ENCODE assay signal across 11 cellular contexts in the genomic region with DNA sequence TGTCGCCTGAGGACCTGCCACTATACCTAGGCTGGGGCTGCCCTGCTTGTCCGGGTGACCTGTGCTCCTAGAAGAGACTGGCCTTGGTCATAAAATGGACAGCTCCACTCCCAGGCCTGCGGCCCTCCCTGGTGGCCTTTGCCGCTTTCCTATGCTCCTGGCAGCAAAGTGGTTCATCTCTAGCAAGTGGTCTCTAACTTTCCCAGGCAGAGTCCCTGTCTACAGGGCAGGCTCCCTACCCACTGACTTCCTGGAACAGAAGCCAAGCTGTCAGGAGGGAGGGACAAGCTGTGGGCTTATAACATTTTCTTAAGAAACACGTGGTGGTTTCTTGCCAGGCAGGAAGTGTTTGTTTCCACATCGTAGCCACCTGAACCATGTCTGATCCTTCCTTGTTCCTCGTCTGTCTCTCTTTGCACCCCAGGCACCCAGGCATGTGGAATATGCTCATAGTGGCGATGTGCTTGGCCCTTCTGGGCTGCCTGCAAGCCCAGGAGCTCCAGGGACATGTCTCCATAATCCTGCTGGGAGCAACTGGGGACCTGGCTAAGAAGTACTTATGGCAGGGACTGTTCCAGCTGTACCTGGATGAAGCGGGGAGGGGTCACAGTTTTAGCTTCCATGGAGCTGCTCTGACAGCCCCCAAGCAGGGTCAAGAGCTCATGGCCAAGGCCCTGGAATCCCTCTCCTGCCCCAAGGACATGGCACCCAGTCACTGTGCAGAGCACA. TPM values are rescaled to one million over a fixed set of nuclear protein-coding genes. Genes with fewer than 3 reads are reported as not detected.
DNase-seq lines count a peak whose midpoint lies in the region; ATAC-seq, FAIRE-seq and TF ChIP-seq lines count a peak whose summit lies in the region.
"Had no signal": no experiment of that assay in that cellular context is flagged by ENCODE, and none has a peak within 500 bp of the region (broad histone marks: within the 10 kb centered on the region; RNA-seq: fewer than 3 reads in every experiment).

No MANE protein-coding gene starts in this region.

- no TSS peak for BruUV-seq in K562 (replicated peaks; lab: Mats Ljungman, UMichigan)

- POLR2A ChIA-PET in K562 (lab: Yijun Ruan, JAX), result interaction anchor here (0.5 to 2.5 kb wide), 4 partner anchors 10 to 73 kb away, joined by 3 to 13 read pairs (median 4); partner anchors contain the start of gene H6PD

- intact Hi-C loops in K562 (cut with micrococcal nuclease), result no loop called here

- peaks cover 21% of the 10 kb centered on the region for H3K4me1 Mint-ChIP-seq in stimulated activated naive CD8-positive, alpha-beta T cell treated with anti-CD3 and anti-CD28 coated beads, Interleukin-15, Interleukin-2, amounts not matched to agents 100 ng/mL and 50 ng/mL, for 24 hours (ENCODE audit: low read depth)
- peaks cover 37% of the 10 kb centered on the region for H3K4me1 Mint-ChIP-seq in stimulated activated naive CD8-positive, alpha-beta T cell treated with anti-CD3 and anti-CD28 coated beads, Interleukin-15, amount 100 ng/mL, for 72 hours

- no peak overlapping the region for H3K4ac ChIP-seq in mesenchymal stem cell (ENCODE audit: low read depth in 1 of 2, low read length in 2 of 2)

- DNase-seq in stimulated activated naive CD8-positive, alpha-beta T cell treated with anti-CD3 and anti-CD28 coated beads, Interleukin-15, amount 100 ng/mL, for 72 hours, result no peak
- DNase-seq in K562 (ENCODE audit: extremely low read depth in 1 of 4, low spot score in 3 of 4) (no peak), mesenchymal stem cell (peak; percentile 77), DMS 273 (lab: John Stamatoyannopoulos, UW; ENCODE audit: unreplicated experiment) (no peak), RCC 7860 (ENCODE audit: low spot score) (no peak)
- DNase-seq: CD4-positive, alpha-beta memory T cell; KG1; NCI-H446 had no signal

- H2BK15ac ChIP-seq in mesenchymal stem cell (ENCODE audit: low read depth, poor library complexity, severe bottlenecking), result no peak overlapping the region

- H3K14ac ChIP-seq in mesenchymal stem cell (ENCODE audit: low read length in 2 of 2), result no peak overlapping the region

- no peaks in the 10 kb centered on the region for H3K36me3 Mint-ChIP-seq in stimulated activated naive CD8-positive, alpha-beta T cell treated with anti-CD3 and anti-CD28 coated beads, Interleukin-15, Interleukin-2, amounts not matched to agents 100 ng/mL and 50 ng/mL, for 24 hours (ENCODE audit: low read depth)

- peaks cover 25% of the 10 kb centered on the region for H3K79me1 ChIP-seq in mesenchymal stem cell (replicated peaks; ENCODE audit: low read length, poor library complexity, severe bottlenecking)

- no peaks in the 10 kb centered on the region for H3K36me3 ChIP-seq in K562 (ENCODE audit: control insufficient read depth, insufficient read depth, low read length)
- peaks cover 40 to 58% of the 10 kb centered on the region in 2 experiments for H3K36me3 ChIP-seq in mesenchymal stem cell (ENCODE audit: control insufficient read depth in 1 of 2, insufficient read depth in 2 of 2, low read depth in 1 of 2, low read length in 2 of 2)

- H3K9me3 ChIP-seq in K562 (replicated peaks; ENCODE audit: control insufficient read depth, insufficient read depth, low read depth, low read length) (no peaks in the 10 kb centered on the region), mesenchymal stem cell (ENCODE audit: control insufficient read depth, low read length) (no peaks in the 10 kb centered on the region)

- peaks cover 24% of the 10 kb centered on the region; the same call in 1 of the 2 replicates for H4K20me1 ChIP-seq in K562 (replicated peaks; ENCODE audit: control insufficient read depth, insufficient read depth, low read length)

- FAIRE-seq in K562 (lab: Jason Lieb, UNC) (peak; percentile 52), RCC 7860 (lab: Jason Lieb, UNC) (no peak)

- H3K9me1 ChIP-seq in K562 (ENCODE audit: control insufficient read depth, insufficient read depth, low read length), result no peaks in the 10 kb centered on the region

- in situ Hi-C loops in K562 (cut with MboI), result no loop called here

- peak overlapping the region; percentile 69 for H3K27ac Mint-ChIP-seq in stimulated activated naive CD8-positive, alpha-beta T cell treated with anti-CD3 and anti-CD28 coated beads, Interleukin-15, Interleukin-2, amounts not matched to agents 100 ng/mL and 50 ng/mL, for 24 hours
- peak overlapping the region in 1 of 2 donors; percentile 10 for H3K27ac Mint-ChIP-seq in stimulated activated naive CD8-positive, alpha-beta T cell treated with anti-CD3 and anti-CD28 coated beads, Interleukin-15, amount 100 ng/mL, for 72 hours

- no peak for TF ChIP-seq EP300 in K562 (IDR thresholded peaks at IDR 0.05; ENCODE audit: low read length)

- no peak overlapping the region for H2AK5ac ChIP-seq in mesenchymal stem cell (ENCODE audit: low read length, severe bottlenecking)

- peaks cover 10 to 68% of the 10 kb centered on the region in 2 experiments; a peak in 4 of 5 replicates for H3K27me3 ChIP-seq in K562 (ENCODE audit: control insufficient read depth in 2 of 2, insufficient read depth in 2 of 2, low read length in 2 of 2)
- no peaks in the 10 kb centered on the region for H3K27me3 ChIP-seq in mesenchymal stem cell (ENCODE audit: control insufficient read depth in 1 of 2, insufficient read depth in 1 of 2, low read length in 2 of 2)

- no peak for ATAC-seq in stimulated activated naive CD8-positive, alpha-beta T cell treated with anti-CD3 and anti-CD28 coated beads, Interleukin-15, amount 100 ng/mL, for 72 hours
- ATAC-seq in K562 (no peak), GM18868 (IDR thresholded peaks at IDR 0.05; ENCODE audit: unreplicated experiment) (no peak), GM21526 (IDR thresholded peaks at IDR 0.05; ENCODE audit: low FRiP score, unreplicated experiment) (no peak)

- H4K91ac ChIP-seq in mesenchymal stem cell (ENCODE audit: low read length), result no peak overlapping the region

- H3K18ac ChIP-seq in mesenchymal stem cell (ENCODE audit: low read depth in 1 of 2, low read length in 2 of 2), result peak overlapping the region in 1 of 2 experiments; percentile 14

- H4K8ac ChIP-seq in mesenchymal stem cell (ENCODE audit: low read length), result no peak overlapping the region

- no peaks in the 10 kb centered on the region for H3K27me3 Mint-ChIP-seq in stimulated activated naive CD8-positive, alpha-beta T cell treated with anti-CD3 and anti-CD28 coated beads, Interleukin-15, Interleukin-2, amounts not matched to agents 100 ng/mL and 50 ng/mL, for 24 hours
- H3K27me3 Mint-ChIP-seq in stimulated activated naive CD8-positive, alpha-beta T cell treated with anti-CD3 and anti-CD28 coated beads, Interleukin-15, amount 100 ng/mL, for 72 hours, result no peaks in the 10 kb centered on the region
- H3K27me3 Mint-ChIP-seq: CD4-positive, alpha-beta memory T cell had no signal

- H3K23ac ChIP-seq in mesenchymal stem cell (ENCODE audit: low read length in 2 of 2), result no peak overlapping the region

- H3K9ac ChIP-seq in K562 (ENCODE audit: insufficient read depth in 1 of 2, low read depth in 2 of 2, low read length in 2 of 2) (0 out of 4 replicates have a peak overlapping the region, but pooled peaks of 1 of the 2 experiments have one; percentile 1), mesenchymal stem cell (ENCODE audit: low read length) (no peak overlapping the region)

- H2BK12ac ChIP-seq in mesenchymal stem cell (ENCODE audit: low read length in 2 of 2), result no peak overlapping the region

- no peak overlapping the region for H3K4me3 Mint-ChIP-seq in stimulated activated naive CD8-positive, alpha-beta T cell treated with anti-CD3 and anti-CD28 coated beads, Interleukin-15, Interleukin-2, amounts not matched to agents 100 ng/mL and 50 ng/mL, for 24 hours
- no peak overlapping the region for H3K4me3 Mint-ChIP-seq in stimulated activated naive CD8-positive, alpha-beta T cell treated with anti-CD3 and anti-CD28 coated beads, Interleukin-15, amount 100 ng/mL, for 72 hours

- no peaks in the 10 kb centered on the region for H3K79me2 ChIP-seq in K562 (ENCODE audit: control insufficient read depth, insufficient read depth, low read length)

- TF ChIP-seq RAD21 in K562 (CRISPR knock-in tag; conservative IDR thresholded peaks at IDR 0.05 in 1 of 2, IDR thresholded peaks at IDR 0.05 in 1 of 2), result no peak

- no peak overlapping the region for H2BK5ac ChIP-seq in mesenchymal stem cell (ENCODE audit: low read depth, low read length, poor library complexity, severe bottlenecking)

- peaks cover 0 to 11% of the 10 kb centered on the region in 2 experiments; a peak in 2 of 5 replicates for H3K4me1 ChIP-seq in K562 (replicated peaks in 1 of 2; ENCODE audit: control insufficient read depth in 2 of 2, insufficient read depth in 2 of 2, low read length in 2 of 2)
- H3K4me1 ChIP-seq in mesenchymal stem cell (ENCODE audit: control insufficient read depth, insufficient read depth, low read depth, low read length), result peaks cover 13% of the 10 kb centered on the region

- H3K27ac ChIP-seq in K562 (ENCODE audit: extremely low read depth, low read depth, low read length) (no peak overlapping the region), mesenchymal stem cell (ENCODE audit: low read length, poor library complexity, severe bottlenecking) (no peak overlapping the region)

- H3K9me3 Mint-ChIP-seq in stimulated activated naive CD8-positive, alpha-beta T cell treated with anti-CD3 and anti-CD28 coated beads, Interleukin-15, Interleukin-2, amounts not matched to agents 100 ng/mL and 50 ng/mL, for 24 hours, result no peaks in the 10 kb centered on the region
- no peaks in the 10 kb centered on the region for H3K9me3 Mint-ChIP-seq in stimulated activated naive CD8-positive, alpha-beta T cell treated with anti-CD3 and anti-CD28 coated beads, Interleukin-15, amount 100 ng/mL, for 72 hours
- H3K9me3 Mint-ChIP-seq: CD4-positive, alpha-beta memory T cell had no signal

- H2BK120ac ChIP-seq in mesenchymal stem cell (ENCODE audit: low read depth, low read length), result no peak overlapping the region

- H3K4me3 ChIP-seq in K562 (no peak overlapping the region), mesenchymal stem cell (ENCODE audit: insufficient read depth in 1 of 2, low read depth in 1 of 2, low read length in 2 of 2) (no peak overlapping the region)

- no peak for TF ChIP-seq POLR2A in K562 (conservative IDR thresholded peaks at IDR 0.05)

- no peak for TF ChIP-seq CTCF in K562 (IDR thresholded peaks at IDR 0.05 in 2 of 3, conservative IDR thresholded peaks at IDR 0.05 in 1 of 3; ENCODE audit: insufficient read depth in 2 of 3, low read depth in 1 of 3, low read length in 3 of 3)

- CTCF ChIA-PET in K562 (lab: Yijun Ruan, JAX; ENCODE audit: low intra/inter-chr PET ratio), result no interaction called here

- H2AFZ ChIP-seq in K562 (ENCODE audit: low read depth, low read length), result no peak overlapping the region
- H2AFZ ChIP-seq in mesenchymal stem cell (ENCODE audit: low read depth, low read length), result no peak overlapping the region

- 15% methylated on average over 9 of the region's 9 CpGs for WGBS in K562 (ENCODE audit: insufficient coverage, low coverage, missing lambda C conversion rate)
- WGBS in mesenchymal stem cell, result 78% methylated on average over 9 of the region's 9 CpGs

- H3K4me2 ChIP-seq in K562 (ENCODE audit: insufficient read depth, low read length) (no peak overlapping the region), mesenchymal stem cell (ENCODE audit: low read length, poor library complexity, severe bottlenecking) (no peak overlapping the region)

RNA-seq across cellular contexts. Expression of gene H6PD, which starts 10.1 kb away (rescaled TPM):
- total RNA-seq in K562 (2011; cell fraction: chromatin; rRNA removed; ENCODE audit: low replicate concordance), result 1.6 and 4.4 TPM in 2 replicates
- total RNA-seq in K562 (2011; cell fraction: nucleolus; rRNA removed), result 3.2 and 3.8 TPM in 2 replicates
- total RNA-seq in K562 (2011; cell fraction: nucleoplasm; rRNA removed), result 3.3 and 3.5 TPM in 2 replicates
- total RNA-seq in K562 (2014; rRNA removed) (1.0 and 1.5 TPM in 2 replicates), K562 (2014; rRNA removed; fragmentation: Illumina TruSeq; extraction: Trizol) (0.84 and 1.2 TPM in 2 replicates), K562 (2015; rRNA removed; fragmentation: Illumina TruSeq; extraction: Trizol) (1.5 and 1.7 TPM in 2 replicates), K562 (2021) (1.8 and 2.5 TPM in 2 replicates)
- polyA plus RNA-seq in K562 (2011; rRNA removed) (0.82 and 1.9 TPM in 2 replicates), K562 (2014; fragmentation: Illumina TruSeq; extraction: Trizol) (0.95 and 1.1 TPM in 2 replicates), K562 (2014; fragmentation: Nextera tagmentation; extraction: Ambion mirVana) (under 1 TPM; 0.04 to 0.08 TPM), K562 (2014; rRNA removed) (1.1 and 1.2 TPM in 2 replicates)
- 1.4 and 1.8 TPM in 2 replicates for polyA plus RNA-seq in K562 (2011; cell fraction: cytosol; rRNA removed)
- polyA plus RNA-seq in K562 (2011; cell fraction: nucleus; rRNA removed), result 1.7 and 1.8 TPM in 2 replicates
- 1.5 and 6.3 TPM in 2 replicates for polyA plus RNA-seq in K562 (2012)
- 0.95 and 1.0 TPM in 2 replicates for polyA minus RNA-seq in K562 (2011; rRNA and poly(A)+ RNA removed)
- 1.7 and 2.8 TPM in 2 replicates for polyA minus RNA-seq in K562 (2011; cell fraction: cytosol; rRNA and poly(A)+ RNA removed)
- 0.81 and 1.00 TPM in 2 replicates for polyA minus RNA-seq in K562 (2011; cell fraction: nucleus; rRNA and poly(A)+ RNA removed)
- polyA plus RNA-seq in mesenchymal stem cell (2013, experiment 1 of 2), result 30.1 TPM
- polyA plus RNA-seq in mesenchymal stem cell (2013, experiment 2 of 2), result 29.4 TPM

RNA-seq across cellular contexts. Expression of gene SPSB1, which starts 48.0 kb away (rescaled TPM):
- total RNA-seq in K562 (2011; cell fraction: chromatin; rRNA removed; ENCODE audit: low replicate concordance), result not detected in 2 replicates
- total RNA-seq in K562 (2011; cell fraction: nucleolus; rRNA removed), result 0.33 TPM in 1 of 2 replicates, not detected in the other
- not detected in 2 replicates for total RNA-seq in K562 (2011; cell fraction: nucleoplasm; rRNA removed)
- total RNA-seq in K562 (2014; rRNA removed), result 0.08 TPM in 1 of 2 replicates, not detected in the other
- total RNA-seq in K562 (2014; rRNA removed; fragmentation: Illumina TruSeq; extraction: Trizol), result not detected in 2 replicates
- 0.08 TPM in 1 of 2 replicates, not detected in the other for total RNA-seq in K562 (2015; rRNA removed; fragmentation: Illumina TruSeq; extraction: Trizol)
- 0.22 and 0.35 TPM in 2 replicates for total RNA-seq in K562 (2021)
- polyA plus RNA-seq in K562 (2011; rRNA removed), result 0.09 and 0.14 TPM in 2 replicates
- 0.04 and 0.15 TPM in 2 replicates for polyA plus RNA-seq in K562 (2011; cell fraction: cytosol; rRNA removed)
- polyA plus RNA-seq in K562 (2011; cell fraction: nucleus; rRNA removed), result 0.17 TPM in 1 of 2 replicates, not detected in the other
- polyA plus RNA-seq in K562 (2012), result 0.09 and 0.10 TPM in 2 replicates
- 0.22 TPM in 1 of 2 replicates, not detected in the other for polyA plus RNA-seq in K562 (2014; fragmentation: Illumina TruSeq; extraction: Trizol)
- under 1 TPM in 1 of 2 experiments, not detected in 1; 0.06 TPM for polyA plus RNA-seq in K562 (2014; fragmentation: Nextera tagmentation; extraction: Ambion mirVana)
- polyA plus RNA-seq in K562 (2014; rRNA removed), result 0.65 TPM in 1 of 2 replicates, not detected in the other
- 0.12 TPM in 1 of 2 replicates, not detected in the other for polyA minus RNA-seq in K562 (2011; rRNA and poly(A)+ RNA removed)
- 0.55 TPM in 1 of 2 replicates, not detected in the other for polyA minus RNA-seq in K562 (2011; cell fraction: cytosol; rRNA and poly(A)+ RNA removed)
- polyA minus RNA-seq in K562 (2011; cell fraction: nucleus; rRNA and poly(A)+ RNA removed), result 0.11 TPM in 1 of 2 replicates, not detected in the other
- polyA plus RNA-seq in mesenchymal stem cell (2013, experiment 1 of 2), result 34.8 TPM
- 35.0 TPM for polyA plus RNA-seq in mesenchymal stem cell (2013, experiment 2 of 2)
